ENCODE assay signal across 2 cellular contexts in genomic region chr22:38201371-38201717, GRCh38.
TF ChIP-seq lines count a peak whose summit lies in the region.

No MANE protein-coding gene starts in this region.

TF ChIP-seq in SK-N-SH, 30 proteins besides CTCF, POLR2A, EP300 and RAD21 (continued from another document):
- TF ChIP-seq NFIC (IDR thresholded peaks at IDR 0.05; ENCODE audit: borderline replicate concordance): no peak
- no peak for TF ChIP-seq TAF1 (IDR thresholded peaks at IDR 0.05; ENCODE audit: borderline replicate concordance, low read depth, low read length)
- no peak for TF ChIP-seq MXI1 (IDR thresholded peaks at IDR 0.05; ENCODE audit: low read depth, low read length)
- TF ChIP-seq RCOR1 (IDR thresholded peaks at IDR 0.05; ENCODE audit: low read length): no peak
- TF ChIP-seq SIN3A (IDR thresholded peaks at IDR 0.05; ENCODE audit: borderline replicate concordance, low read depth, low read length): no peak

TF ChIP-seq in SK-N-SH treated with all-trans-retinoic acid at 6 μM for 48 hours, 23 proteins besides CTCF, POLR2A, EP300 and RAD21 (continued from another document):
- no peak for TF ChIP-seq TSHZ2 (CRISPR knock-in tag; IDR thresholded peaks at IDR 0.05)
